ENCODE assay signal across 8 cellular contexts in the genomic region with DNA sequence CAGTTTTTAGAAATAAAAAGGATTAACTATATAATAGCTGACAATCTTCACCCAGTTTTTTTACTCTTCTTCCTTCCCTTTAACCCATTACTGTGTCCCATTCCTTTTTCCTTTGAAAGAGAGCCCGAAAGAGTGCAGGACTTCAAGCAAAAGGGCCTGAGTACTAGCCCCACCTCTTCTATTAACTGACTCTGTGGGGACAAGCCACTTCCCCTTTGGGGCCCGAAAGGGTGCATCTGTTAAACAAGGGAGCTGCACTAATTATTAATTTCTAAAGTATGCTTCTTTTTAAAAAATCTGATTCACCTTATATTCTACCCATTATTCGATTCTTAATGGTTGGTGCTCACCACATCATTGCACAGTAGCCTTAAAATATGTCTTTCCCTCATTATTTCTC. TPM values are rescaled to one million over a fixed set of nuclear protein-coding genes. Genes with fewer than 3 reads are reported as not detected.
DNase-seq lines count a peak whose midpoint lies in the region; ATAC-seq and TF ChIP-seq lines count a peak whose summit lies in the region.

No MANE protein-coding gene starts in this region.

- 75 to 86% methylated on average over 3 of the region's 3 CpGs for WGBS in thyroid gland, 2 donors

- TF ChIP-seq CTCF in thyroid gland (IDR thresholded peaks at IDR 0.05) = no peak

- peak overlapping the region; percentile 97 for H3K4me3 Mint-ChIP-seq in T-helper 17 cell

- H3K4me1 ChIP-seq in muscle layer of colon (ENCODE audit: insufficient read depth, low read length) (peaks cover 50% of the 10 kb centered on the region), thyroid gland (peaks cover 25 to 48% of the 10 kb centered on the region in 2 donors)

- H3K27me3 Mint-ChIP-seq in T-helper 17 cell = no peaks in the 10 kb centered on the region

- intact Hi-C loops in thyroid gland (cut with DNase I) = no loop called here
- intact Hi-C loops in sciatic nerve (cut with DNase I) = no loop called here

- H3K9ac ChIP-seq in muscle layer of colon (ENCODE audit: low read length) = no peak overlapping the region

- H3K9me3 ChIP-seq in T-helper 17 cell (ENCODE audit: control insufficient read depth, low read length, poor library complexity, severe bottlenecking) = no peaks in the 10 kb centered on the region
- no peaks in the 10 kb centered on the region for H3K9me3 ChIP-seq in muscle layer of colon (ENCODE audit: low read length)
- H3K9me3 ChIP-seq in thyroid gland = no peaks in the 10 kb centered on the region

- H3K4me1 Mint-ChIP-seq in T-helper 17 cell = peaks cover 64% of the 10 kb centered on the region

- TF ChIP-seq POLR2A in thyroid gland (IDR thresholded peaks at IDR 0.05) = no peak

- peak overlapping the region; percentile 69 for H3K4me3 ChIP-seq in GM08714 (ENCODE audit: low read length)
- no peak overlapping the region for H3K4me3 ChIP-seq in muscle layer of colon (ENCODE audit: low read depth in 1 of 2, low read length in 2 of 2)
- H3K4me3 ChIP-seq in thyroid gland (replicated peaks in 1 of 3) = no peak overlapping the region

- peak overlapping the region; percentile 95 for H3K27ac Mint-ChIP-seq in T-helper 17 cell

- H3K27me3 ChIP-seq in muscle layer of colon (ENCODE audit: control insufficient read depth in 1 of 2, insufficient read depth in 2 of 2, low read length in 2 of 2) (no peaks in the 10 kb centered on the region), thyroid gland (no peaks in the 10 kb centered on the region)

- peaks cover 6% of the 10 kb centered on the region for H3K36me3 Mint-ChIP-seq in T-helper 17 cell (ENCODE audit: low read depth)

- no peaks in the 10 kb centered on the region for H3K36me3 ChIP-seq in muscle layer of colon (ENCODE audit: insufficient read depth, low read length)
- no peaks in the 10 kb centered on the region for H3K36me3 ChIP-seq in thyroid gland

- H3K27ac ChIP-seq in muscle layer of colon (ENCODE audit: low read depth, low read length) (peak overlapping the region; percentile 58), thyroid gland (no peak overlapping the region)

- DNase-seq in T-helper 17 cell = no peak
- DNase-seq in kidney glomerular epithelial cell (lab: John Stamatoyannopoulos, UW) = no peak
- no peak for DNase-seq in thyroid gland
- DNase-seq in SHP77 treated with DMSO at 0.1 percent for 48 hours (lab: John Stamatoyannopoulos, UW) = no peak
- no peak for DNase-seq in sciatic nerve (ENCODE audit: low spot score)

- ATAC-seq in GM21786 (IDR thresholded peaks at IDR 0.05; ENCODE audit: unreplicated experiment) (peak; percentile 33), T-helper 17 cell (no peak), sciatic nerve (no peak)

RNA-seq across cellular contexts. Expression of a gene that starts 3.3 kb away (rescaled TPM):
- total RNA-seq in T-helper 17 cell (10 to 100 TPM; 69.5 to 82.9 TPM), thyroid gland (10 to 100 TPM; 38.5 to 74.6 (median 43.4) TPM), sciatic nerve (57.6 TPM)
